ENCODE assay signal across 1 cellular context in genomic region chr16:21599158-21599993, GRCh38.
TF ChIP-seq lines count a peak whose summit lies in the region.

TSS of gene METTL9 (plus strand) at chr16:21599577. CDS start at chr16:21599734, 157 bp downstream.

TF ChIP-seq in GM12878, 131 proteins besides CTCF, POLR2A, EP300 and RAD21 (continued from another document and continues in another):
- TF ChIP-seq IRF5 (IDR thresholded peaks at IDR 0.05; ENCODE audit: borderline replicate concordance) (no peak), HCFC1 (IDR thresholded peaks at IDR 0.05; ENCODE audit: low read length) (peak; percentile 90), ESRRA (IDR thresholded peaks at IDR 0.05; ENCODE audit: low read length) (peak; percentile 58; the same call in 1 of the 2 replicates), SREBF2 (IDR thresholded peaks at IDR 0.05; ENCODE audit: low read length) (peak; percentile 48; the same call in 1 of the 2 replicates), ZNF687 (IDR thresholded peaks at IDR 0.05) (peak; percentile 74), E2F4 (IDR thresholded peaks at IDR 0.05; ENCODE audit: low read depth, low read length) (peak; percentile 48; the same call in 1 of the 2 replicates), POLR2AphosphoS2 (IDR thresholded peaks at IDR 0.05; ENCODE audit: low read depth, low read length) (peak; percentile 86; the same call in 1 of the 2 replicates), RB1 (IDR thresholded peaks at IDR 0.05; ENCODE audit: borderline replicate concordance) (peak; percentile 97), SMAD1 (IDR thresholded peaks at IDR 0.05; ENCODE audit: low read depth, partially characterized antibody) (peak; percentile 67), POU2F2 (IDR thresholded peaks at IDR 0.05; ENCODE audit: borderline replicate concordance, low read depth, low read length) (peak; percentile 86; the same call in 2 of the 3 replicates), SREBF1 (IDR thresholded peaks at IDR 0.05; ENCODE audit: low read length) (peak; percentile 50; the same call in 1 of the 2 replicates), ZBTB40 (IDR thresholded peaks at IDR 0.05; ENCODE audit: borderline replicate concordance) (peak; percentile 98), CBX3 (IDR thresholded peaks at IDR 0.05; ENCODE audit: borderline replicate concordance, low read depth) (no peak), NFXL1 (IDR thresholded peaks at IDR 0.05; ENCODE audit: borderline replicate concordance) (peak; percentile 80; the same call in 1 of the 2 replicates), SMC3 (IDR thresholded peaks at IDR 0.05; ENCODE audit: borderline replicate concordance, low read length) (no peak), RAD51 (IDR thresholded peaks at IDR 0.05) (no peak), RELB (IDR thresholded peaks at IDR 0.05; ENCODE audit: low read depth) (peak; percentile 81), TCF3 (IDR thresholded peaks at IDR 0.05; ENCODE audit: borderline replicate concordance, insufficient read depth, low read depth, low read length) (peak; percentile 85), HDAC6 (IDR thresholded peaks at IDR 0.05; ENCODE audit: unreplicated experiment) (no peak), FOS (IDR thresholded peaks at IDR 0.05; ENCODE audit: borderline replicate concordance, extremely low read depth, insufficient read length) (no peak), MLLT1 (IDR thresholded peaks at IDR 0.05) (peak; percentile 72), ZBTB11 (CRISPR knock-in tag; IDR thresholded peaks at IDR 0.05) (peak; percentile 94), ZBTB33 (IDR thresholded peaks at IDR 0.05) (no peak), USF1 (IDR thresholded peaks at IDR 0.05; ENCODE audit: borderline replicate concordance, extremely low read length, insufficient read depth, low read depth, low read length) (peak; percentile 20), RFX5 (IDR thresholded peaks at IDR 0.05; ENCODE audit: low read depth, low read length) (peak; percentile 48; the same call in 1 of the 2 replicates), USF2 (IDR thresholded peaks at IDR 0.05; ENCODE audit: borderline replicate concordance, low read depth, low read length) (no peak), WRNIP1 (IDR thresholded peaks at IDR 0.05; ENCODE audit: borderline replicate concordance, low read depth, low read length) (no peak), BRCA1 (IDR thresholded peaks at IDR 0.05; ENCODE audit: low read depth, low read length) (no peak), BCL3 (IDR thresholded peaks at IDR 0.05; ENCODE audit: borderline replicate concordance, insufficient read depth, low read depth, low read length, poor library complexity, severe bottlenecking) (no peak), SP1 (IDR thresholded peaks at IDR 0.05; ENCODE audit: low read depth, low read length) (peak; percentile 86)
